Comparison of ENCODE assay signal across 23 cellular contexts in the genomic region with DNA sequence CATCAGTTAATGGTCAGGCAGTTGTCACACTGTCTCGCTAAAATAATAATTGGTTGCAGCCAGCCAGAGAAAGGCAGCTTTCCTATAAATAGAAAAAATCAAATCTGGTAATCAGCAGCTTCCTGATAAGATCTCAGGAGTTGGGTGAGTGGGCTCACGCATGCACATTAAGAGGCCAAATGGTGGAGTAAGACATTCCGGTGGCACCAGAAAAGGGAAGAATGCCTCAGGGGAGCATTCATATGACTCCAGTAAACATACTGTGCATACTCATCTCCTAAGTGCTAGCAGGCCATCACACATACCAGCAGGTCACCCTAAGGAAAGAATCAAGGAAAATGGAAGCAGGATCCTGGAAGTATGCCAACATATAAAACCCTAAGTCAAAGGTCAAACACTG. TPM values are rescaled to one million over a fixed set of nuclear protein-coding genes. Genes with fewer than 3 reads are reported as not detected.
DNase-seq lines count a peak whose midpoint lies in the region; ATAC-seq and TF ChIP-seq lines count a peak whose summit lies in the region.
"Had no signal": no experiment of that assay in that cellular context is flagged by ENCODE, and none has a peak within 500 bp of the region (broad histone marks: within the 10 kb centered on the region; RNA-seq: fewer than 3 reads in every experiment).

No MANE protein-coding gene starts in this region.

- POLR2A ChIA-PET in PC-3 (lab: Charles Lee; ENCODE audit: unreplicated experiment) (no interaction called here), RWPE1 (lab: Yijun Ruan, JAX; ENCODE audit: low non-redundant PET) (no interaction called here)

- H2AFZ ChIP-seq in PC-3 (ENCODE audit: low read length) = no peak overlapping the region

- H3K4me1 ChIP-seq in PC-3 (ENCODE audit: insufficient read depth, low read length) = no peaks in the 10 kb centered on the region

- H3K4me3 Mint-ChIP-seq in glutamatergic neuron (ENCODE audit: unreplicated experiment) = peak overlapping the region; percentile 2
- H3K4me3 Mint-ChIP-seq: CD8-positive, alpha-beta memory T cell; HFFc6 had no signal

- no peak for ATAC-seq in PC-3
- ATAC-seq in activated CD4-positive, CD25-positive, alpha-beta regulatory T cell treated with anti-CD3 and anti-CD28 coated beads, Interleukin-2, amount 50 U/mL, for 24 hours = no peak

- no peak overlapping the region for H3K4me3 ChIP-seq in PC-3 (ENCODE audit: low read length)

- peaks cover 11% of the 10 kb centered on the region for H3K4me1 Mint-ChIP-seq in glutamatergic neuron (ENCODE audit: low read depth, unreplicated experiment)
- H3K4me1 Mint-ChIP-seq: CD8-positive, alpha-beta memory T cell had no signal

- intact Hi-C loops in PC-3 (cut with micrococcal nuclease) = no loop called here

- no TSS peak for BruUV-seq in PC-3 (replicated peaks; lab: Mats Ljungman, UMichigan)

- no peaks in the 10 kb centered on the region for H4K20me1 ChIP-seq in PC-3 (ENCODE audit: low read length)

- no peaks in the 10 kb centered on the region for H3K9me3 ChIP-seq in PC-3 (ENCODE audit: low read length)

- no peaks in the 10 kb centered on the region for H3K79me2 ChIP-seq in PC-3 (ENCODE audit: low read length)

- no peaks in the 10 kb centered on the region for H3K27me3 ChIP-seq in PC-3 (ENCODE audit: low read length)

- H3K27me3 Mint-ChIP-seq in glutamatergic neuron (ENCODE audit: unreplicated experiment) = no peaks in the 10 kb centered on the region
- H3K27me3 Mint-ChIP-seq: CD8-positive, alpha-beta memory T cell had no signal

- H3K36me3 ChIP-seq in PC-3 (ENCODE audit: low read depth, low read length) = no peaks in the 10 kb centered on the region

- H3K9ac ChIP-seq in PC-3 (ENCODE audit: low read length) = no peak overlapping the region

- H3K4me2 ChIP-seq in PC-3 (ENCODE audit: low read length) = no peak overlapping the region

- no peaks in the 10 kb centered on the region for H3F3A ChIP-seq in PC-3 (ENCODE audit: low read length, unreplicated experiment)

- no peaks in the 10 kb centered on the region for H3K9me2 ChIP-seq in PC-3 (replicated peaks; ENCODE audit: low read length)

- peak; percentile 25 for DNase-seq in H4 (ENCODE audit: low spot score)
- peak; percentile 36 for DNase-seq in PC-3
- DNase-seq in glutamatergic neuron = no peak
- DNase-seq in renal cortical epithelial cell (ENCODE audit: low read depth) = peak; percentile 59
- DNase-seq in RWPE1 (ENCODE audit: low spot score) = no peak
- DNase-seq in A172 (ENCODE audit: low spot score) = no peak
- DNase-seq: ACHN; C1 segment of cervical spinal cord; CD8-positive, alpha-beta memory T cell; DMS79; HFFc6; IMR-90; Karpas-422; MM.1S; NCI-H1092; NCI-H1436 treated with DMSO at 0.1 percent for 48 hours; NCI-H2029; NCI-H446 treated with DMSO at 0.1 percent for 48 hours; NK-92 treated with Interleukin-12 subunit alpha and Interleukin-12 subunit beta, amount 100 ng/mL, for 24 hours; SIG-M5 had no signal

- CTCF ChIA-PET in PC-3 (lab: Charles Lee) (no interaction called here), RWPE1 (lab: Yijun Ruan, JAX) (no interaction called here)

- H3K27ac Mint-ChIP-seq in glutamatergic neuron (ENCODE audit: unreplicated experiment) = no peak overlapping the region
- H3K27ac Mint-ChIP-seq: CD8-positive, alpha-beta memory T cell; HFFc6 had no signal

- H3K9me3 Mint-ChIP-seq in glutamatergic neuron (ENCODE audit: unreplicated experiment) = no peaks in the 10 kb centered on the region
- H3K9me3 Mint-ChIP-seq: CD8-positive, alpha-beta memory T cell had no signal

- TF ChIP-seq CTCF in PC-3 (conservative IDR thresholded peaks at IDR 0.05; ENCODE audit: low read depth, low read length) = no peak
- no peak for TF ChIP-seq CTCF in glutamatergic neuron (IDR thresholded peaks at IDR 0.05; ENCODE audit: partially characterized antibody, unreplicated experiment)
- no peak for TF ChIP-seq CTCF in RWPE1 (conservative IDR thresholded peaks at IDR 0.05; ENCODE audit: low read depth)

- H3K36me3 Mint-ChIP-seq in glutamatergic neuron (ENCODE audit: unreplicated experiment) = no peaks in the 10 kb centered on the region
- H3K36me3 Mint-ChIP-seq: CD8-positive, alpha-beta memory T cell had no signal

- H3K27ac ChIP-seq in PC-3 (ENCODE audit: low read length) (no peak overlapping the region), RWPE1 (no peak overlapping the region)
- H3K27ac ChIP-seq: HL-60 had no signal

RNA-seq across cellular contexts. Expression of a gene that starts 40.1 kb away (rescaled TPM):
- total RNA-seq in H4 (2014; rRNA removed; shearing (Covaris generic)) = not detected in 2 replicates
- total RNA-seq in PC-3 (2014; rRNA removed) (not detected in 2 replicates), glutamatergic neuron (ENCODE audit: unreplicated experiment) (not detected), renal cortical epithelial cell (0.10 TPM in 1 of 2 replicates, not detected in the other)
- not detected in 2 replicates for total RNA-seq in A172 (2014; rRNA removed; shearing (Covaris generic))
- total RNA-seq: CD8-positive, alpha-beta memory T cell; G401; HFFc6; IMR-90 had no signal

RNA-seq across cellular contexts. Expression of a gene that starts 54.2 kb away (rescaled TPM):
- not detected in 2 replicates for total RNA-seq in H4 (2014; rRNA removed; shearing (Covaris generic))
- total RNA-seq in PC-3 (2014; rRNA removed) (not detected in 2 replicates), glutamatergic neuron (ENCODE audit: unreplicated experiment) (not detected), renal cortical epithelial cell (0.70 TPM in 1 of 2 replicates, not detected in the other)
- total RNA-seq in A172 (2014; rRNA removed; shearing (Covaris generic)) = not detected in 2 replicates
- total RNA-seq: CD8-positive, alpha-beta memory T cell; G401; HFFc6; IMR-90 had no signal

Comparison
In these comparisons a context has a peak if more than half of its experiments do, and no peak if none do; other contexts are left out.
1. DNase-seq: peak in H4 (single experiment), PC-3 (single experiment) and renal cortical epithelial cell (single experiment); none in glutamatergic neuron (single experiment), RWPE1 (single experiment) and A172 (single experiment).